In genomic region chr20:62186887-62187866, GRCh38 we compare ENCODE assay signal across 2 cellular contexts.
TF ChIP-seq lines count a peak whose summit lies in the region.

No MANE protein-coding gene starts in this region.

TF ChIP-seq in GM12891, 5 proteins besides CTCF, POLR2A, EP300 and RAD21:
- TF ChIP-seq SPI1 (IDR thresholded peaks at IDR 0.05; ENCODE audit: low read depth, low read length): peak; percentile 65
- no peak for TF ChIP-seq POLR2AphosphoS5 (IDR thresholded peaks at IDR 0.05; ENCODE audit: low read depth, low read length)
TF ChIP-seq in GM12891: peak in this region for 1.

TF ChIP-seq in GM12878, 131 proteins besides CTCF, POLR2A, EP300 and RAD21:
- TF ChIP-seq RBBP5 (conservative IDR thresholded peaks at IDR 0.05) (no peak), BCLAF1 (IDR thresholded peaks at IDR 0.05) (no peak), SUZ12 (IDR thresholded peaks at IDR 0.05; ENCODE audit: unreplicated experiment) (no peak), FOXM1 (IDR thresholded peaks at IDR 0.05; ENCODE audit: low read depth, low read length) (no peak), SPI1 (IDR thresholded peaks at IDR 0.05; ENCODE audit: borderline replicate concordance, insufficient read depth, low read depth, low read length) (peak; percentile 52; the same call in 1 of the 2 replicates), TCF3 (IDR thresholded peaks at IDR 0.05; ENCODE audit: borderline replicate concordance, insufficient read depth, low read depth, low read length) (no peak)
TF ChIP-seq in GM12878: peak in this region for 1.
